29 cellular contexts compared by ENCODE assay signal in the genomic region with DNA sequence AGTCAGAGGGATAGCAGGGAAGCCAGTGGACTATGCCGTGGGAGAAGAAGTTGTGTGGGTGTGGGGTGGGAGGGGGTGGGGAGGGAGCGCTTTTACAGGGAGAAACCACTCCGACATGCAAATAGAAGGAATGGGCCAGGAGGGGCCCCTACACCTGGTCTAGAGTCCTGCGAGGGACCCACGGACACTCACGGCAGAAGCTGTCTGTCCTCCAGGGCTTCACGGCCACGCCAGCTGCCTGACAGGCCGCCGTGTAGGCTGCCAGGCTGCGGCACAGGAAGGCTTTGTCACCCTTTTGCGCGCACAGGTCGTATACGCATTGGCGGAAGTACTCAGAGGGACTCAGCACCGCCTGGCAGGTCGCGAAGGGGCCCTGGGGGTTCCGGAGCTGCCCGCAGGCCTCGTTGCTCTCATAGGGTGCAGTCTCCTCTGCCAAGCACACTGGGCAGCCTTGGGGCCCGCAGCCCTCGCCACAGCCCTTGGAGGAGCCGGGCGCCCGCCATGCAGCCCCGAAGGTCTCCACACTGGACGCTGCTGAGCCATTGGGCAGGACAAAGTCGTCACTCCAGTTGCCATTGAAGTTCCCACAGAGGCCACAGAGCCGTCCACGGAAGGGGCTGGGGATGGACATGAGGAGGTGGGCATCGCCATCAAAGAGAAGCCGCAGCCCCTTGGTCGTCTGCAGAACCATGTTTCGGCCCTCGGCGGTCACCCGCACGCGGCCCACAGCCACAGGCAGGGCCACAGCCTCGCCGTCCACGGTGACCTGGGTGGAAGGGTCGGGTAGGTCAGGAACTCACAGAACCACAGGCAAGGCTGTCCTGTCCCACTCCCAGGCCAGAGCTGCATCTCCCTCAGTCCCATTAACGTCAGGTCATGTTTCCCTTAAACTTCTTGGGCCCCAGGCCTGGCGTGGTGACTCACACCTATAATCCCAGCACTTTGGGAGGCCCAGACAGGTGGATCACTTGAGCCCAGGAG.
"Had no signal": no experiment of that assay in that cellular context is flagged by ENCODE, and none has a peak within 500 bp of the region (broad histone marks: within the 10 kb centered on the region; RNA-seq: fewer than 3 reads in every experiment).

No MANE protein-coding gene starts in this region.

- H3K9me3 Mint-ChIP-seq: dendritic cell treated with granulocyte-macrophage colony-stimulating factor and Interleukin-4, amounts not matched to agents 40 ng/mL and 50 ng/mL, for 4 days; immature natural killer cell; mesothelial cell of epicardium; naive B cell; nephron; neural progenitor cell; stimulated activated effector memory CD8-positive, alpha-beta T cell treated with anti-CD3 and anti-CD28 coated beads, Interleukin-12 subunit alpha, Interleukin-12 subunit beta, amount 100 ng/mL, for 72 hours had no signal

- H3K4me1 ChIP-seq: colonic mucosa, esophagus squamous epithelium, heart right ventricle, psoas muscle, sigmoid colon, stomach, vagina had no signal

- DNase-seq: colonic mucosa; effector memory CD4-positive, alpha-beta T cell; erythroblast; esophagus squamous epithelium; foreskin melanocyte; glutamatergic neuron; heart right ventricle; hypothalamus; immature natural killer cell; mesenchymal stem cell; mucosa of descending colon; naive B cell; nucleus accumbens; ovary; psoas muscle; sigmoid colon; stimulated activated CD4-positive, alpha-beta T cell treated with anti-CD3 and anti-CD28 coated beads, Interleukin-2, amount 100 ng/mL, for 24 hours; stimulated activated CD4-positive, alpha-beta T cell treated with anti-CD3 and anti-CD28 coated beads, Interleukin-4, amount 100 ng/mL, for 24 hours; stimulated activated naive CD4-positive, alpha-beta T cell treated with Interleukin-2 at 50 U/mL for 16 hours; stomach; thyroid gland; trophoblast cell had no signal

- H3K27ac ChIP-seq: colonic mucosa, esophagus squamous epithelium, heart right ventricle, neural progenitor cell, ovary, psoas muscle, sigmoid colon, stomach, thyroid gland, vagina had no signal

- H3K27me3 ChIP-seq: colonic mucosa, neural progenitor cell, ovary, thyroid gland, vagina had no signal

- H3K4me1 Mint-ChIP-seq: immature natural killer cell; mesothelial cell of epicardium; naive B cell; nephron; stimulated activated effector memory CD8-positive, alpha-beta T cell treated with anti-CD3 and anti-CD28 coated beads, Interleukin-12 subunit alpha, Interleukin-12 subunit beta, amount 100 ng/mL, for 72 hours had no signal

- H3K9me3 ChIP-seq: colonic mucosa, esophagus squamous epithelium, heart right ventricle, mucosa of descending colon, ovary, psoas muscle, sigmoid colon, stomach, thyroid gland, vagina had no signal

- H3K36me3 ChIP-seq: colonic mucosa, esophagus squamous epithelium, heart right ventricle, neural progenitor cell, ovary, sigmoid colon, vagina had no signal

- H3K4me3 ChIP-seq: colonic mucosa, esophagus squamous epithelium, heart right ventricle, mucosa of descending colon, neural progenitor cell, ovary, psoas muscle, sigmoid colon, stomach, thyroid gland, vagina had no signal

- H3K27me3 Mint-ChIP-seq: naive B cell had no signal

- H3K4me3 Mint-ChIP-seq: dendritic cell treated with granulocyte-macrophage colony-stimulating factor and Interleukin-4, amounts not matched to agents 40 ng/mL and 50 ng/mL, for 4 days; mesothelial cell of epicardium; naive B cell; nephron; neural progenitor cell; stimulated activated effector memory CD8-positive, alpha-beta T cell treated with anti-CD3 and anti-CD28 coated beads, Interleukin-12 subunit alpha, Interleukin-12 subunit beta, amount 100 ng/mL, for 72 hours had no signal

- H3K27ac Mint-ChIP-seq: dendritic cell treated with granulocyte-macrophage colony-stimulating factor and Interleukin-4, amounts not matched to agents 40 ng/mL and 50 ng/mL, for 4 days; immature natural killer cell; mesothelial cell of epicardium; nephron; neural progenitor cell; stimulated activated effector memory CD8-positive, alpha-beta T cell treated with anti-CD3 and anti-CD28 coated beads, Interleukin-12 subunit alpha, Interleukin-12 subunit beta, amount 100 ng/mL, for 72 hours had no signal

- H3K36me3 Mint-ChIP-seq: immature natural killer cell; neural progenitor cell; stimulated activated effector memory CD8-positive, alpha-beta T cell treated with anti-CD3 and anti-CD28 coated beads, Interleukin-12 subunit alpha, Interleukin-12 subunit beta, amount 100 ng/mL, for 72 hours had no signal

- ATAC-seq: heart right ventricle; mucosa of descending colon; psoas muscle; right cardiac atrium; stimulated activated effector memory CD8-positive, alpha-beta T cell treated with anti-CD3 and anti-CD28 coated beads, Interleukin-12 subunit alpha, Interleukin-12 subunit beta, amount 100 ng/mL, for 72 hours had no signal
